11 cellular contexts compared by ENCODE assay signal in the genomic region with DNA sequence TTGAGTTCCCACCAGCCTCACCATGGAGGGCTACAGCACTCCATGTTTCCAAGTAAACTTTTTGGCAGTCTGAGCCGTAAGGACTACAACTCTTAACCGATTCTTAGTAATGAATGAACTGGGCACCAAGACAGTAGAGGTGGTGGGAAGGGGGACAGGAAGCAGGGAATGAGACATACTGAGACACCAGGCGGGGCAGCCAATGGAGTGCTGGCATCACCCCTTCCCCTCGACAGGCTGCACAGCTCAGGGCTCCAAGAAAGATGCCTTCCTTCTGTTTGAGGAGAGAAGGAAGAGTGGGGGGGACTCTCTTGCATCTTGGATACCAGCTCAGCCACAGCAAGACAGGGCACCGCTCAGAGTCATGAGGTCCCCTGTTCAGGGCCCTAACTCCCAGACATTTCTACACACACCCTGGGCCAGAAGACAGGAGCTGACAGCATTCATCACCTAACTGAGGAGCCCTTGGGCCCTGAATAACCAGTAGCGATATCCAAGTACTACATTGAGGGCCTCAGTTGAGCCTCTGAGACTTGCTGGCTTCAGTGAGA. TPM values are rescaled to one million over a fixed set of nuclear protein-coding genes. Genes with fewer than 3 reads are reported as not detected.
DNase-seq lines count a peak whose midpoint lies in the region; ATAC-seq, FAIRE-seq and TF ChIP-seq lines count a peak whose summit lies in the region.
"Had no signal": no experiment of that assay in that cellular context is flagged by ENCODE, and none has a peak within 500 bp of the region (broad histone marks: within the 10 kb centered on the region; RNA-seq: fewer than 3 reads in every experiment).

No MANE protein-coding gene starts in this region.

- TF ChIP-seq POLR2A in endothelial cell of umbilical vein (IDR thresholded peaks at IDR 0.05; ENCODE audit: low read depth, low read length) = no peak

- no peaks in the 10 kb centered on the region for H3K27me3 ChIP-seq in endothelial cell of umbilical vein (ENCODE audit: control insufficient read depth in 2 of 2, insufficient read depth in 2 of 2, low read length in 2 of 2)
- H3K27me3 ChIP-seq: SJSA1 had no signal

- no peaks in the 10 kb centered on the region for H3K9me3 ChIP-seq in endothelial cell of umbilical vein (replicated peaks; ENCODE audit: control insufficient read depth, insufficient read depth, low read length)
- H3K9me3 ChIP-seq: SJSA1 had no signal

- H3K9me1 ChIP-seq in endothelial cell of umbilical vein (replicated peaks; ENCODE audit: control insufficient read depth, extremely low read depth, insufficient read depth, low read length) = no peaks in the 10 kb centered on the region

- H3K9me3 Mint-ChIP-seq in CD14-positive monocyte = no peaks in the 10 kb centered on the region
- H3K9me3 Mint-ChIP-seq: nephron had no signal

- POLR2A ChIA-PET in endothelial cell of umbilical vein (lab: Charles Lee) = no interaction called here

- H3K4me3 Mint-ChIP-seq in CD14-positive monocyte = no peak overlapping the region
- H3K4me3 Mint-ChIP-seq: nephron had no signal

- peaks cover 91% of the 10 kb centered on the region for H3K79me2 ChIP-seq in endothelial cell of umbilical vein (ENCODE audit: control insufficient read depth, insufficient read depth, low read length)

- CTCF ChIA-PET in endothelial cell of umbilical vein (lab: Charles Lee) = interaction anchor here (0.6 to 2.7 kb wide), 17 partner anchors 10 to 209 kb away, joined by 3 to 8 read pairs (median 5); no protein-coding TSS in a partner anchor

- dilution Hi-C loops in endothelial cell of umbilical vein (cut with MboI; ENCODE audit: extremely low pct_ligation_motif_present, low sequenced_read_pairs) = no loop called here

- H3K4me1 ChIP-seq in endothelial cell of umbilical vein (ENCODE audit: control insufficient read depth, extremely low read depth, insufficient read depth, low read length) = peaks cover 37% of the 10 kb centered on the region

- peak; percentile 9 for ATAC-seq in GM19351 (IDR thresholded peaks at IDR 0.05; ENCODE audit: unreplicated experiment)
- peak; percentile 6 for ATAC-seq in HG03520 (IDR thresholded peaks at IDR 0.05; ENCODE audit: unreplicated experiment)

- H3K36me3 Mint-ChIP-seq in CD14-positive monocyte = peaks cover 2 to 8% of the 10 kb centered on the region in 2 donors

- intact Hi-C loops in CD14-positive monocyte (cut with micrococcal nuclease) = loop anchor here (2.0 to 10.0 kb wide), 3 partner anchors 45 to 109 kb away; a partner anchor contains a TSS
- intact Hi-C loops in endothelial cell of umbilical vein (cut with micrococcal nuclease) = loop anchor here (2.0 kb wide), 1 partner anchor 45 kb away; a partner anchor contains a TSS

- H3K27ac ChIP-seq in endothelial cell of umbilical vein (ENCODE audit: insufficient read depth, low read depth, low read length) = peak overlapping the region; percentile 7
- H3K27ac ChIP-seq: SJSA1 had no signal

- no TSS peak for BruUV-seq in endothelial cell of umbilical vein (replicated peaks; lab: Mats Ljungman, UMichigan)

- H3K4me3 ChIP-seq in endothelial cell of umbilical vein (replicated peaks in 1 of 3; ENCODE audit: insufficient read depth in 1 of 3, low read depth in 1 of 3, low read length in 3 of 3) = no peak overlapping the region
- H3K4me3 ChIP-seq: SJSA1 had no signal

- H4K20me1 ChIP-seq in endothelial cell of umbilical vein (replicated peaks; ENCODE audit: control insufficient read depth, extremely low read depth, insufficient read depth, low read length) = peaks cover 6% of the 10 kb centered on the region

- peaks cover 66% of the 10 kb centered on the region for H3K4me1 Mint-ChIP-seq in CD14-positive monocyte

- TF ChIP-seq CTCF in CD14-positive monocyte (IDR thresholded peaks at IDR 0.05) = no peak
- TF ChIP-seq CTCF in endothelial cell of umbilical vein (IDR thresholded peaks at IDR 0.05; ENCODE audit: extremely low read depth in 1 of 2, insufficient read depth in 1 of 2, low read depth in 1 of 2, low read length in 2 of 2) = no peak
- TF ChIP-seq CTCF in D721Med (IDR thresholded peaks at IDR 0.05; ENCODE audit: insufficient read depth, missing control alignments) = no peak

- FAIRE-seq in endothelial cell of umbilical vein (lab: Jason Lieb, UNC) (no peak), D721Med (lab: Jason Lieb, UNC) (no peak)

- DNase-seq in CD14-positive monocyte (ENCODE audit: low spot score) (no peak), endothelial cell of umbilical vein (ENCODE audit: low read depth, low spot score) (no peak), D721Med (ENCODE audit: insufficient read length, low spot score) (no peak), NCI-H2029 treated with DMSO at 0.1 percent for 48 hours (lab: John Stamatoyannopoulos, UW) (no peak), DMS114 treated with DMSO at 0.1 percent for 48 hours (lab: John Stamatoyannopoulos, UW; ENCODE audit: unreplicated experiment) (no peak), NCI-H187 treated with DMSO at 0.1 percent for 48 hours (lab: John Stamatoyannopoulos, UW) (no peak)
- DNase-seq: NCI-H1092 had no signal

- no peak overlapping the region for H2AFZ ChIP-seq in endothelial cell of umbilical vein (ENCODE audit: low read depth, low read length)

- peak overlapping the region in 6 of 7 donors; percentile 49 to 88 (median 82) for H3K27ac Mint-ChIP-seq in CD14-positive monocyte
- H3K27ac Mint-ChIP-seq: nephron had no signal

- H3K27me3 Mint-ChIP-seq in CD14-positive monocyte (ENCODE audit: low read depth in 3 of 3) = peaks cover 0 to 1% (median 1%) of the 10 kb centered on the region in 3 donors

- no peak overlapping the region for H3K9ac ChIP-seq in endothelial cell of umbilical vein (replicated peaks; ENCODE audit: extremely low read depth, insufficient read depth, low read length)

- H3K36me3 ChIP-seq in endothelial cell of umbilical vein (ENCODE audit: control insufficient read depth in 2 of 2, extremely low read depth in 1 of 2, insufficient read depth in 2 of 2, low read length in 2 of 2) = no peaks in the 10 kb centered on the region
- H3K36me3 ChIP-seq: SJSA1 had no signal

- H3K4me2 ChIP-seq in endothelial cell of umbilical vein (ENCODE audit: insufficient read depth, low read length) = no peak overlapping the region

TF ChIP-seq in endothelial cell of umbilical vein, 7 proteins besides CTCF, POLR2A, EP300 and RAD21:
- TF ChIP-seq EZH2 (IDR thresholded peaks at IDR 0.05; ENCODE audit: borderline replicate concordance, low read depth, low read length, severe bottlenecking) (no peak), POLR2AphosphoS5 (IDR thresholded peaks at IDR 0.05; ENCODE audit: insufficient read depth, low read depth, low read length) (no peak), FOS (IDR thresholded peaks at IDR 0.05; ENCODE audit: borderline replicate concordance, insufficient read depth, low read length) (no peak), MYC (IDR thresholded peaks at IDR 0.05; ENCODE audit: low read depth, low read length) (no peak), GATA2 (IDR thresholded peaks at IDR 0.05; ENCODE audit: insufficient read depth, insufficient read length, low read depth, low read length) (no peak), JUN (IDR thresholded peaks at IDR 0.05; ENCODE audit: borderline replicate concordance, insufficient read depth, insufficient read length, low read depth) (no peak)
- TF ChIP-seq, protein P1, sequence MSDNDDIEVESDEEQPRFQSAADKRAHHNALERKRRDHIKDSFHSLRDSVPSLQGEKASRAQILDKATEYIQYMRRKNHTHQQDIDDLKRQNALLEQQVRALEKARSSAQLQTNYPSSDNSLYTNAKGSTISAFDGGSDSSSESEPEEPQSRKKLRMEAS (IDR thresholded peaks at IDR 0.05; ENCODE audit: insufficient read depth, insufficient read length) = no peak

RNA-seq across cellular contexts. Expression of a gene that starts 45.2 kb away (rescaled TPM):
- polyA plus RNA-seq in CD14-positive monocyte (1 to 10 TPM; 2.8 to 5.9 TPM), endothelial cell of umbilical vein (45.7 and 46.3 TPM in 2 replicates)
- total RNA-seq in endothelial cell of umbilical vein = 96.9 and 98.3 TPM in 2 replicates
- polyA plus RNA-seq in endothelial cell of umbilical vein (2011; cell fraction: cytosol; rRNA removed) = 39.1 and 39.8 TPM in 2 replicates
- polyA plus RNA-seq in endothelial cell of umbilical vein (2011; cell fraction: nucleus; rRNA removed) = 115 and 154 TPM in 2 replicates
- 57.8 and 68.3 TPM in 2 replicates for polyA plus RNA-seq in endothelial cell of umbilical vein (2012)
- 168 and 201 TPM in 2 replicates for polyA minus RNA-seq in endothelial cell of umbilical vein
- polyA minus RNA-seq in endothelial cell of umbilical vein (2011; cell fraction: cytosol; rRNA and poly(A)+ RNA removed) = 52.8 TPM
- 274 and 420 TPM in 2 replicates for polyA minus RNA-seq in endothelial cell of umbilical vein (2011; cell fraction: nucleus; rRNA and poly(A)+ RNA removed)
